8 cellular contexts compared by ENCODE assay signal in the genomic region with DNA sequence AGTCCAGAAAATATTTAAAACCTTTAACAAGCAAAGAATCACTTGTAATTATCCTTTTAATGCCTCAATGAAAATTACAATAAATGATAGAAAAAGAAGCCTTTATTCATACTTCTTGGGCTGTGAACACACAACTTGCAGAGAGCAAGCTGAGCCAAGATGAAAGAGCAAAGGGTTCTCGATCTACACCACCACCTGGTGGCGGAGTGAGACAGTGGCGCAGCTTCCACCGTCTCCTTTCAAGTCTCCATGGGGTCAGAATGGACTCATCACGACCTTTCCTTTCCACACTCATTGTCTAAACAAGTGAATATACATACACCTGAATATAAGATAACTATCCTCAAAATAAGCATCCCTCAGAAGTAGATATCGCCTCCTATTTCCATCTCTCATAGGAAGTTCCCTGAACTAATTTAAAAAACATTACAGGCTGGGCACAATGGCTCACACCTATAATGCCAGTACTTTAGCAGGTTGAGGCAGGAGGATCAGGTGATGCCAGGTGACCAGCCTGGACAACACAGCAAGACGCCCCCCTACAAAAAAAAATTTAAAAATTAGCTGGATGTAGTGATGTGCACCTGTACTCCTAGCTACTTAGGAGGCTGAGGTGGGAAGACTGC. TPM values are rescaled to one million over a fixed set of nuclear protein-coding genes. Genes with fewer than 3 reads are reported as not detected.
DNase-seq lines count a peak whose midpoint lies in the region; ATAC-seq, FAIRE-seq and TF ChIP-seq lines count a peak whose summit lies in the region.

No MANE protein-coding gene starts in this region.

- no peaks in the 10 kb centered on the region for H3K9me3 ChIP-seq in T-helper 17 cell (ENCODE audit: control insufficient read depth, low read length, poor library complexity, severe bottlenecking)

- H3K4me1 Mint-ChIP-seq in T-helper 17 cell, result peaks cover 8% of the 10 kb centered on the region

- peak; percentile 20 for FAIRE-seq in GM12891 (lab: Jason Lieb, UNC)

- DNase-seq in AG04449 (ENCODE audit: low read depth, low spot score) (peak; percentile 24), GM12891 (ENCODE audit: insufficient read length, low spot score) (peak; percentile 14), T-helper 17 cell (peak in 2 of 3 donors; percentile 13 to 20), astrocyte of the spinal cord (ENCODE audit: low read depth, low spot score) (peak; percentile 73), iPS DF 4.7 (ENCODE audit: extremely low read depth, low spot score) (peak; percentile 62)
- peak; percentile 6 to 41 for DNase-seq in stimulated activated CD4-positive, alpha-beta T cell treated with anti-CD3 and anti-CD28 coated beads, Interleukin-12 subunit alpha, Interleukin-12 subunit beta, amount 100 ng/mL, for 24 hours (ENCODE audit: low read depth in 2 of 2)

- in situ Hi-C loops in astrocyte of the spinal cord (cut with HindIII; ENCODE audit: low sequenced_read_pairs), result no loop called here

- TF ChIP-seq POLR2A in GM12891 (IDR thresholded peaks at IDR 0.05; ENCODE audit: low read depth, low read length), result no peak

- ATAC-seq in T-helper 17 cell, result peak; percentile 65
- ATAC-seq in HG03432 (IDR thresholded peaks at IDR 0.05; ENCODE audit: unreplicated experiment), result no peak

- TF ChIP-seq CTCF in AG04449 (IDR thresholded peaks at IDR 0.05; ENCODE audit: insufficient read depth, low read length, missing control alignments) (peak; percentile 88), astrocyte of the spinal cord (IDR thresholded peaks at IDR 0.05; ENCODE audit: low read depth, low read length) (peak; percentile 96)

- POLR2A ChIA-PET in AG04449 (lab: Yijun Ruan, JAX), result no interaction called here

- TF ChIP-seq EP300 in Ishikawa (IDR thresholded peaks at IDR 0.05; ENCODE audit: borderline replicate concordance), result no peak

- peak; percentile 76 for TF ChIP-seq RAD21 in Ishikawa (IDR thresholded peaks at IDR 0.05; ENCODE audit: low read depth)

- no peaks in the 10 kb centered on the region for H3K27me3 Mint-ChIP-seq in T-helper 17 cell

- no peak overlapping the region for H3K4me3 Mint-ChIP-seq in T-helper 17 cell

- no peak overlapping the region for H3K4me3 ChIP-seq in AG04449 (ENCODE audit: low read depth, low read length)
- H3K4me3 ChIP-seq in astrocyte of the spinal cord (ENCODE audit: low read depth, low read length), result no peak overlapping the region

- no peak overlapping the region for H3K27ac Mint-ChIP-seq in T-helper 17 cell

- CTCF ChIA-PET in AG04449 (lab: Yijun Ruan, JAX), result interaction anchor here (0.7 to 9.6 kb wide), 28 partner anchors 9 to 961 kb away, joined by 3 to 125 read pairs (median 5); no protein-coding TSS in a partner anchor

- no peaks in the 10 kb centered on the region for H3K36me3 Mint-ChIP-seq in T-helper 17 cell (ENCODE audit: low read depth)

TF ChIP-seq in GM12891, 5 proteins besides CTCF, POLR2A, EP300 and RAD21:
- no peak for TF ChIP-seq SPI1 (IDR thresholded peaks at IDR 0.05; ENCODE audit: low read depth, low read length)
- no peak for TF ChIP-seq POLR2AphosphoS5 (IDR thresholded peaks at IDR 0.05; ENCODE audit: low read depth, low read length)
- no peak for TF ChIP-seq PAX5 (IDR thresholded peaks at IDR 0.05; ENCODE audit: insufficient read depth, low read length, severe bottlenecking)
- no peak for TF ChIP-seq POU2F2 (IDR thresholded peaks at IDR 0.05; ENCODE audit: low read depth, low read length)
- no peak for TF ChIP-seq TAF1 (IDR thresholded peaks at IDR 0.05; ENCODE audit: low read depth, low read length)

TF ChIP-seq in Ishikawa, 13 proteins besides CTCF, POLR2A, EP300 and RAD21:
- no peak for TF ChIP-seq CEBPB (IDR thresholded peaks at IDR 0.05)
- TF ChIP-seq NFIC (IDR thresholded peaks at IDR 0.05), result no peak
- no peak for TF ChIP-seq TEAD4 (IDR thresholded peaks at IDR 0.05)
- no peak for TF ChIP-seq YY1 (IDR thresholded peaks at IDR 0.05; ENCODE audit: low read depth)
- TF ChIP-seq EGR1 (IDR thresholded peaks at IDR 0.05), result no peak

RNA-seq across cellular contexts. Expression of a gene that starts 40.7 kb away (rescaled TPM):
- polyA plus RNA-seq in GM12891 (2012; ENCODE audit: low read depth, missing spikeins), result 8.3 TPM
- total RNA-seq in T-helper 17 cell, result 10 to 100 TPM; 23.2 to 23.4 TPM

Comparison
In these comparisons a context has a peak if more than half of its experiments do, and no peak if none do; other contexts are left out.
1. DNase-seq: peak in every context shown above with its lines; median percentile 73 in astrocyte of the spinal cord; 62 in iPS DF 4.7; 24 in AG04449; 24 in stimulated activated CD4-positive, alpha-beta T cell treated with anti-CD3 and anti-CD28 coated beads, Interleukin-12 subunit alpha, Interleukin-12 subunit beta, amount 100 ng/mL, for 24 hours; 16 in T-helper 17 cell; 14 in GM12891.